Comparison of ENCODE assay signal across 15 cellular contexts in the genomic region with DNA sequence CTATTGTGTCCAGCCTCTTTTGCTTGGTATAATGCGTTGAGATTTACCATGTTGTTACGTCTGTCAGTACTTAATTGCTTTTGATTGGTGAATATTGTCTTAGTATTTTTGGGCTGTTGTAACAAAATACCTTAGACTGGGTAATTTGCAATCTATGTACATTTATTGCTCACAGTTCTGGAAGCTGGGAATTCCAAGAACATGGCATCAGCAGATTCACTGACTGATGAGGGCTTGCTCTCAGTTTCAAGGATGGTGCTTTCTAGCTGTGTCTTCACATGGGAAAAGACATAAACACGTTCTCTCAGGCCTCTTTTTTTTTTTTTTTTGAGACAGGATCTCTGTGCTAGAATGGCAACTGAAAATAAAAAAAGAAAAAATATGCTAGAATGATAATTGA. TPM values are rescaled to one million over a fixed set of nuclear protein-coding genes. Genes with fewer than 3 reads are reported as not detected.
A peak's percentile ranks its signal among the peaks of the same experiment; 100 is the strongest.
DNase-seq lines count a peak whose midpoint lies in the region; ATAC-seq and TF ChIP-seq lines count a peak whose summit lies in the region.
"Had no signal": no experiment of that assay in that cellular context is flagged by ENCODE, and none has a peak within 500 bp of the region (broad histone marks: within the 10 kb centered on the region; RNA-seq: fewer than 3 reads in every experiment).

No MANE protein-coding gene starts in this region.

- no peak overlapping the region for H3K56ac ChIP-seq in IMR-90 (ENCODE audit: extremely low read depth, insufficient read depth, low read length)

- no peak overlapping the region for H2AK5ac ChIP-seq in IMR-90 (ENCODE audit: low read depth, low read length)
- H2AK5ac ChIP-seq in trophoblast cell (ENCODE audit: low read length), result no peak overlapping the region

- no peak overlapping the region for H2BK15ac ChIP-seq in IMR-90 (ENCODE audit: low read depth, low read length)

- H3K9me1 ChIP-seq in IMR-90 (ENCODE audit: insufficient read depth, low read length), result no peaks in the 10 kb centered on the region

- H4K12ac ChIP-seq in trophoblast cell (ENCODE audit: low read depth, low read length), result no peak overlapping the region

- no peak overlapping the region for H2BK12ac ChIP-seq in trophoblast cell (ENCODE audit: low read length)

- no peak overlapping the region for H3K18ac ChIP-seq in IMR-90 (ENCODE audit: low read depth, low read length)
- H3K18ac ChIP-seq in trophoblast cell (ENCODE audit: low read length), result no peak overlapping the region

- H3K23ac ChIP-seq in IMR-90 (ENCODE audit: low read depth, low read length), result no peak overlapping the region
- H3K23ac ChIP-seq in trophoblast cell (ENCODE audit: low read length), result no peak overlapping the region

- DNase-seq in EH (ENCODE audit: low read depth), result peak; percentile 67
- peak; percentile 30 for DNase-seq in IMR-90
- peak; percentile 11 for DNase-seq in fibroblast of the aortic adventitia (ENCODE audit: low read depth)
- DNase-seq in trophoblast cell, result peak; percentile 60 to 86
- no peak for DNase-seq in NCI-H2107 (lab: John Stamatoyannopoulos, UW)
- DNase-seq in GM10248 (ENCODE audit: extremely low spot score), result no peak
- no peak for DNase-seq in NCI-H226
- DNase-seq: 8988T; Calu3; CD4-positive, CD25-positive, alpha-beta regulatory T cell; DMS 273 treated with DMSO at 0.1 percent for 48 hours; GF-D8; KBM-7 had no signal

- no peak overlapping the region for H2BK5ac ChIP-seq in IMR-90 (ENCODE audit: low read depth, low read length, poor library complexity, severe bottlenecking)
- H2BK5ac ChIP-seq in trophoblast cell (ENCODE audit: low read depth, low read length, poor library complexity), result no peak overlapping the region

- dilution Hi-C loops in IMR-90 (cut with HindIII; ENCODE audit: low sequenced_read_pairs, unreplicated experiment), result no loop called here

- no peak overlapping the region for H3K4me2 ChIP-seq in IMR-90 (ENCODE audit: low read depth, low read length)
- H3K4me2 ChIP-seq in trophoblast cell (ENCODE audit: low read length), result no peak overlapping the region

- no peak overlapping the region for H4K5ac ChIP-seq in IMR-90 (ENCODE audit: low read depth, low read length)

- H3K4me1 ChIP-seq in IMR-90 (ENCODE audit: control insufficient read depth, insufficient read depth, low read length) (peaks cover 2% of the 10 kb centered on the region; the same call in 1 of the 2 replicates), trophoblast cell (ENCODE audit: control insufficient read depth in 1 of 2, insufficient read depth in 2 of 2, low read length in 2 of 2) (no peaks in the 10 kb centered on the region)

- no peak overlapping the region for H2BK120ac ChIP-seq in IMR-90 (ENCODE audit: low read depth, low read length)
- no peak overlapping the region for H2BK120ac ChIP-seq in trophoblast cell (ENCODE audit: insufficient read depth, low read length, poor library complexity)

- intact Hi-C loops in IMR-90 (cut with micrococcal nuclease), result no loop called here

- no peak overlapping the region for H4K91ac ChIP-seq in IMR-90 (ENCODE audit: insufficient read depth, low read depth, low read length)
- H4K91ac ChIP-seq in trophoblast cell (ENCODE audit: low read depth, low read length), result no peak overlapping the region

- H3K9ac ChIP-seq in IMR-90 (ENCODE audit: low read depth, low read length) (no peak overlapping the region), trophoblast cell (ENCODE audit: low read length) (no peak overlapping the region)
- H3K9ac ChIP-seq: BLaER1 treated with 17β-estradiol and CSF1 and Interleukin-3, amounts not matched to agents 10 nM and 100 nM had no signal

- WGBS in IMR-90 (ENCODE audit: extremely low coverage in 2 of 2, insufficient read length in 1 of 2), 2 experiments, result no CpG with 5 or more reads among the region's 3 CpGs
- WGBS in trophoblast cell (ENCODE audit: extremely low coverage, insufficient coverage, insufficient read length), result no CpG with 5 or more reads among the region's 3 CpGs

- H2BK20ac ChIP-seq in IMR-90 (ENCODE audit: low read depth, low read length), result no peak overlapping the region

- H3K27me3 ChIP-seq in IMR-90 (ENCODE audit: control insufficient read depth, insufficient read depth, low read length) (no peaks in the 10 kb centered on the region), trophoblast cell (ENCODE audit: insufficient read depth, low read length) (no peaks in the 10 kb centered on the region)
- H3K27me3 ChIP-seq: BLaER1 treated with 17β-estradiol and CSF1 and Interleukin-3, amounts not matched to agents 10 nM and 100 nM had no signal

- H3K9me3 ChIP-seq in IMR-90 (ENCODE audit: control insufficient read depth, insufficient read depth, low read length) (no peaks in the 10 kb centered on the region), trophoblast cell (ENCODE audit: insufficient read depth, low read depth, low read length) (no peaks in the 10 kb centered on the region)
- H3K9me3 ChIP-seq: BLaER1 treated with 17β-estradiol and CSF1 and Interleukin-3, amounts not matched to agents 10 nM and 100 nM had no signal

- no peak for TF ChIP-seq POLR2A in IMR-90 (IDR thresholded peaks at IDR 0.05; ENCODE audit: low read depth, low read length)

- BruUV-seq in IMR-90 (replicated peaks; lab: Mats Ljungman, UMichigan), result no TSS peak

- H3K36me3 ChIP-seq in IMR-90 (ENCODE audit: control insufficient read depth, insufficient read depth, low read length) (no peaks in the 10 kb centered on the region), trophoblast cell (ENCODE audit: control insufficient read depth in 1 of 2, insufficient read depth in 2 of 2, low read length in 2 of 2) (no peaks in the 10 kb centered on the region)
- H3K36me3 ChIP-seq: BLaER1 treated with 17β-estradiol and CSF1 and Interleukin-3, amounts not matched to agents 10 nM and 100 nM had no signal

- ATAC-seq in IMR-90 (ENCODE audit: low read depth), result no peak
- ATAC-seq: HCT116 had no signal

- CTCF ChIA-PET in IMR-90 (lab: Yijun Ruan, JAX), result no interaction called here
- CTCF ChIA-PET in GM10248 (lab: Yijun Ruan, JAX), result interaction anchor here (1.1 to 19.5 kb wide), 3 partner anchors 10 to 177 kb away, joined by 3 to 424 read pairs (median 7); no protein-coding TSS in a partner anchor

- H4K8ac ChIP-seq in IMR-90 (ENCODE audit: low read depth in 2 of 2, low read length in 2 of 2) (no peak overlapping the region), trophoblast cell (ENCODE audit: low read depth, low read length) (no peak overlapping the region)

- no peak for TF ChIP-seq RAD21 in IMR-90 (IDR thresholded peaks at IDR 0.05; ENCODE audit: low read length)

- POLR2A ChIA-PET in IMR-90 (lab: Charles Lee; ENCODE audit: unreplicated experiment), result no interaction called here
- POLR2A ChIA-PET in GM10248 (lab: Yijun Ruan, JAX), result no interaction called here

- H3K27ac ChIP-seq in IMR-90 (ENCODE audit: insufficient read depth, low read length), result no peak overlapping the region
- H3K27ac ChIP-seq in trophoblast cell (ENCODE audit: low read depth, low read length), result no peak overlapping the region
- H3K27ac ChIP-seq: BLaER1 treated with 17β-estradiol and CSF1 and Interleukin-3, amounts not matched to agents 10 nM and 100 nM had no signal

- H2AK9ac ChIP-seq in IMR-90 (replicated peaks; ENCODE audit: low read depth, low read length, poor library complexity), result no peak overlapping the region

- H3K79me2 ChIP-seq in trophoblast cell (ENCODE audit: control insufficient read depth, insufficient read depth, low read length, poor library complexity), result no peaks in the 10 kb centered on the region

- TF ChIP-seq CTCF in IMR-90 (conservative IDR thresholded peaks at IDR 0.05; ENCODE audit: low read depth, low read length), result no peak
- no peak for TF ChIP-seq CTCF in fibroblast of the aortic adventitia (IDR thresholded peaks at IDR 0.05; ENCODE audit: insufficient read depth, low read length)
- no peak for TF ChIP-seq CTCF in GM10248 (IDR thresholded peaks at IDR 0.05; ENCODE audit: control extremely low read depth, extremely low read depth, low read depth, missing control alignments)

- no peaks in the 10 kb centered on the region for H4K20me1 ChIP-seq in IMR-90 (ENCODE audit: insufficient read depth, low read length)
- H4K20me1 ChIP-seq: BLaER1 treated with 17β-estradiol and CSF1 and Interleukin-3, amounts not matched to agents 10 nM and 100 nM had no signal

- no peak overlapping the region for H3K4me3 ChIP-seq in IMR-90 (ENCODE audit: insufficient read depth, low read depth, low read length)
- no peak overlapping the region for H3K4me3 ChIP-seq in fibroblast of the aortic adventitia (ENCODE audit: low read depth, low read length)
- H3K4me3 ChIP-seq in trophoblast cell (ENCODE audit: low read depth, low read length), result no peak overlapping the region
- H3K4me3 ChIP-seq: BLaER1 treated with 17β-estradiol and CSF1 and Interleukin-3, amounts not matched to agents 10 nM and 100 nM had no signal

- in situ Hi-C loops in IMR-90 (cut with MboI; ENCODE audit: low sequenced_read_pairs), result loop anchor here (10.0 kb wide), 1 partner anchor 122 kb away; a partner anchor contains a TSS

- H3K4ac ChIP-seq in IMR-90 (ENCODE audit: low read depth, low read length), result no peak overlapping the region
- H3K4ac ChIP-seq in trophoblast cell (ENCODE audit: low read depth, low read length), result no peak overlapping the region

- H3K14ac ChIP-seq in IMR-90 (replicated peaks; ENCODE audit: low read depth, low read length), result no peak overlapping the region
- no peak overlapping the region for H3K14ac ChIP-seq in trophoblast cell (ENCODE audit: low read length)

- H3K79me1 ChIP-seq in IMR-90 (ENCODE audit: low read depth in 1 of 2, low read length in 2 of 2), result no peaks in the 10 kb centered on the region
- peaks cover 7% of the 10 kb centered on the region for H3K79me1 ChIP-seq in trophoblast cell (ENCODE audit: low read length)

- H2AFZ ChIP-seq in IMR-90 (replicated peaks; ENCODE audit: low read length, poor library complexity) (no peak overlapping the region), trophoblast cell (ENCODE audit: insufficient read depth, low read length, poor library complexity) (no peak overlapping the region)

TF ChIP-seq in IMR-90, 13 proteins besides CTCF, POLR2A, EP300 and RAD21:
- TF ChIP-seq BHLHE40 (IDR thresholded peaks at IDR 0.05; ENCODE audit: low read depth, low read length), result no peak
- no peak for TF ChIP-seq CEBPB (IDR thresholded peaks at IDR 0.05; ENCODE audit: low read depth, low read length)
- no peak for TF ChIP-seq RCOR1 (IDR thresholded peaks at IDR 0.05; ENCODE audit: insufficient replicate concordance, low read length)
- no peak for TF ChIP-seq RFX5 (IDR thresholded peaks at IDR 0.05; ENCODE audit: low read depth, low read length)
- no peak for TF ChIP-seq MXI1 (IDR thresholded peaks at IDR 0.05; ENCODE audit: borderline replicate concordance, low read depth, low read length)
- no peak for TF ChIP-seq NFE2L2 (IDR thresholded peaks at IDR 0.05; ENCODE audit: low read depth, low read length)
- no peak for TF ChIP-seq MAFK (IDR thresholded peaks at IDR 0.05; ENCODE audit: low read depth, low read length)
- no peak for TF ChIP-seq CHD1 (IDR thresholded peaks at IDR 0.05; ENCODE audit: low read depth, low read length)
TF ChIP-seq in IMR-90: peak in this region for 0.

RNA-seq across cellular contexts. Expression of a gene that starts 46.7 kb away (rescaled TPM):
- total RNA-seq in IMR-90 (2012; rRNA removed) (23.8 and 26.9 TPM in 2 replicates), fibroblast of the aortic adventitia (ENCODE audit: low replicate concordance) (3.2 and 47.5 TPM in 2 replicates)
- polyA plus RNA-seq in IMR-90 (2012; rRNA removed), result 17.7 and 18.6 TPM in 2 replicates
- polyA plus RNA-seq in IMR-90 (2012; cell fraction: cytosol; rRNA removed), result 8.4 and 8.8 TPM in 2 replicates
- 22.9 and 29.8 TPM in 2 replicates for polyA plus RNA-seq in IMR-90 (2012; cell fraction: nucleus; rRNA removed; ENCODE audit: low replicate concordance)
- polyA plus RNA-seq in trophoblast cell (2013), result 36.7 and 38.4 TPM in 2 replicates

Comparison
In these comparisons a context has a peak if more than half of its experiments do, and no peak if none do; other contexts are left out.
1. DNase-seq: peak in EH (single experiment), IMR-90 (single experiment), fibroblast of the aortic adventitia (single experiment) and trophoblast cell (2 of 2); none in NCI-H2107 (single experiment), GM10248 (single experiment) and NCI-H226 (single experiment).